Comparison of ENCODE assay signal across 1 cellular context in the genomic region with DNA sequence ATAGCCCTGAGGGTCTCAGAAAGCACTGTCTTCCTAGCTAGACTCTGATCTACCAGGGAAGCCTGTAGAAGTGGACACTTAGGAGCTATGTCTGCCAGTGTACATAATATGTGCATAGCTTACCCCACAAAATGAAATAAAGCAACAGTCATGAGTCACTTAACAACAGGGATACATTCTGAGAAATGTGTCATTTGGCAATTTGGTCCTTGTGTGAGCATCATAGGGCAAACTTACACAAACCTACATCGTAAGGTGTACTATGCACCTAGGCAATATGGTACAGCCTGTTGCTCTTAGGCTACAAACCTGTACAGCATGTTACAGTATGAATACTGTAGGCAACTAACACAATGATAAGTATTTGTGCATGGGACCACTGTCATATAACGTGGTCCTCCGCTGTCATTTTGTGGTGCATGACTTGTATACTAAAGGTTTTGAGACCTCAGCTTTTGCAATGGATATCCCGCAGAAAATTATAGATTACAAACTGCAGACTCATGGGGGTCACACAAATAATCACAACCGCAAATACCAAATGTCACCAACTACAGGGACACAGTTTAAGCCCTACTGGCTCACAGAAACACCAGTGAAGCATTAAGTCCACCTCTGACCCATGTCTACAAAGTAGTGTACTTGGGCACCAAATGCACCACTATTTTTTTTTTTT.
TF ChIP-seq lines count a peak whose summit lies in the region.

No MANE protein-coding gene starts in this region.

TF ChIP-seq in IMR-90, 13 proteins besides CTCF, POLR2A, EP300 and RAD21:
- TF ChIP-seq CEBPB (IDR thresholded peaks at IDR 0.05; ENCODE audit: low read depth, low read length) (peak; percentile 61; the same call in 1 of the 2 replicates), NFE2L2 (IDR thresholded peaks at IDR 0.05; ENCODE audit: low read depth, low read length) (no peak), MAZ (IDR thresholded peaks at IDR 0.05; ENCODE audit: borderline replicate concordance, low read depth, low read length) (no peak)
